1 cellular context compared by ENCODE assay signal in genomic region chr16:81576696-81577095, GRCh38.
TF ChIP-seq lines count a peak whose summit lies in the region.

No MANE protein-coding gene starts in this region.

TF ChIP-seq in HepG2, 621 proteins besides CTCF, POLR2A, EP300 and RAD21 (continued from another document):
- TF ChIP-seq ZBTB40 (IDR thresholded peaks at IDR 0.05): no peak
- no peak for TF ChIP-seq ZBTB40 (CRISPR knock-in tag; IDR thresholded peaks at IDR 0.05)
- TF ChIP-seq, protein P1, sequence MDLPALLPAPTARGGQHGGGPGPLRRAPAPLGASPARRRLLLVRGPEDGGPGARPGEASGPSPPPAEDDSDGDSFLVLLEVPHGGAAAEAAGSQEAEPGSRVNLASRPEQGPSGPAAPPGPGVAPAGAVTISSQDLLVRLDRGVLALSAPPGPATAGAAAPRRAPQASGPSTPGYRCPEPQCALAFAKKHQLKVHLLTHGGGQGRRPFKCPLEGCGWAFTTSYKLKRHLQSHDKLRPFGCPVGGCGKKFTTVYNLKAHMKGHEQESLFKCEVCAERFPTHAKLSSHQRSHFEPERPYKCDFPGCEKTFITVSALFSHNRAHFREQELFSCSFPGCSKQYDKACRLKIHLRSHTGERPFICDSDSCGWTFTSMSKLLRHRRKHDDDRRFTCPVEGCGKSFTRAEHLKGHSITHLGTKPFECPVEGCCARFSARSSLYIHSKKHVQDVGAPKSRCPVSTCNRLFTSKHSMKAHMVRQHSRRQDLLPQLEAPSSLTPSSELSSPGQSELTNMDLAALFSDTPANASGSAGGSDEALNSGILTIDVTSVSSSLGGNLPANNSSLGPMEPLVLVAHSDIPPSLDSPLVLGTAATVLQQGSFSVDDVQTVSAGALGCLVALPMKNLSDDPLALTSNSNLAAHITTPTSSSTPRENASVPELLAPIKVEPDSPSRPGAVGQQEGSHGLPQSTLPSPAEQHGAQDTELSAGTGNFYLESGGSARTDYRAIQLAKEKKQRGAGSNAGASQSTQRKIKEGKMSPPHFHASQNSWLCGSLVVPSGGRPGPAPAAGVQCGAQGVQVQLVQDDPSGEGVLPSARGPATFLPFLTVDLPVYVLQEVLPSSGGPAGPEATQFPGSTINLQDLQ (CRISPR knock-in tag; IDR thresholded peaks at IDR 0.05): no peak
- no peak for TF ChIP-seq U2AF2 (IDR thresholded peaks at IDR 0.05; ENCODE audit: low read depth, low read length)
- TF ChIP-seq MAFF (IDR thresholded peaks at IDR 0.05; ENCODE audit: low read depth, low read length): no peak
- no peak for TF ChIP-seq ZNF782 (CRISPR knock-in tag; IDR thresholded peaks at IDR 0.05; ENCODE audit: borderline replicate concordance)
- TF ChIP-seq HIC2 (CRISPR knock-in tag; IDR thresholded peaks at IDR 0.05; ENCODE audit: low read depth): no peak
- TF ChIP-seq, protein P2, sequence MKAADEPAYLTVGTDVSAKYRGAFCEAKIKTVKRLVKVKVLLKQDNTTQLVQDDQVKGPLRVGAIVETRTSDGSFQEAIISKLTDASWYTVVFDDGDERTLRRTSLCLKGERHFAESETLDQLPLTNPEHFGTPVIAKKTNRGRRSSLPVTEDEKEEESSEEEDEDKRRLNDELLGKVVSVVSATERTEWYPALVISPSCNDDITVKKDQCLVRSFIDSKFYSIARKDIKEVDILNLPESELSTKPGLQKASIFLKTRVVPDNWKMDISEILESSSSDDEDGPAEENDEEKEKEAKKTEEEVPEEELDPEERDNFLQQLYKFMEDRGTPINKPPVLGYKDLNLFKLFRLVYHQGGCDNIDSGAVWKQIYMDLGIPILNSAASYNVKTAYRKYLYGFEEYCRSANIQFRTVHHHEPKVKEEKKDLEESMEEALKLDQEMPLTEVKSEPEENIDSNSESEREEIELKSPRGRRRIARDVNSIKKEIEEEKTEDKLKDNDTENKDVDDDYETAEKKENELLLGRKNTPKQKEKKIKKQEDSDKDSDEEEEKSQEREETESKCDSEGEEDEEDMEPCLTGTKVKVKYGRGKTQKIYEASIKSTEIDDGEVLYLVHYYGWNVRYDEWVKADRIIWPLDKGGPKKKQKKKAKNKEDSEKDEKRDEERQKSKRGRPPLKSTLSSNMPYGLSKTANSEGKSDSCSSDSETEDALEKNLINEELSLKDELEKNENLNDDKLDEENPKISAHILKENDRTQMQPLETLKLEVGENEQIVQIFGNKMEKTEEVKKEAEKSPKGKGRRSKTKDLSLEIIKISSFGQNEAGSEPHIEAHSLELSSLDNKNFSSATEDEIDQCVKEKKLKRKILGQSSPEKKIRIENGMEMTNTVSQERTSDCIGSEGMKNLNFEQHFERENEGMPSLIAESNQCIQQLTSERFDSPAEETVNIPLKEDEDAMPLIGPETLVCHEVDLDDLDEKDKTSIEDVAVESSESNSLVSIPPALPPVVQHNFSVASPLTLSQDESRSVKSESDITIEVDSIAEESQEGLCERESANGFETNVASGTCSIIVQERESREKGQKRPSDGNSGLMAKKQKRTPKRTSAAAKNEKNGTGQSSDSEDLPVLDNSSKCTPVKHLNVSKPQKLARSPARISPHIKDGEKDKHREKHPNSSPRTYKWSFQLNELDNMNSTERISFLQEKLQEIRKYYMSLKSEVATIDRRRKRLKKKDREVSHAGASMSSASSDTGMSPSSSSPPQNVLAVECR (CRISPR knock-in tag; IDR thresholded peaks at IDR 0.05; ENCODE audit: borderline replicate concordance): no peak
- TF ChIP-seq RARG (CRISPR knock-in tag; IDR thresholded peaks at IDR 0.05; ENCODE audit: low read depth): no peak
TF ChIP-seq in HepG2: peak in this region for 2.
